18 cellular contexts compared by ENCODE assay signal in the genomic region with DNA sequence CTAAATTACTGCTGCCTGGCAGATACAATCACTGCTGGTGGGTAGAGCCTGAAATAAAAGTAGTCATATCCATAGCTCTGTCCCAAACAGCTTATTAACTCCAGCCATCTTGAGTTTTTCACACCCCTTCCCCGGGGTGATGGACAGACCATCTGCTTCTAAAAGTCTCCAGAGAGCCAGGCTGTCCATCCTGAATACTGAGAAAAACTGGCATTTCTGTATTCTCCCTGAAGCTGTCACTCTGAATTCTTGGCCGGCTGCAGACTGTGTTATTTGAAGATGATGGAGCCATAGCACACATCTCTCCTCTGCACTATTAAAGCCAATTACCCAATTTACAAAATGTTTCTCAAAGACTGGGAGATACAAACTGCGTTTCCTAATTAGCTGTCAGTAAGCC.
"Had no signal": no experiment of that assay in that cellular context is flagged by ENCODE, and none has a peak within 500 bp of the region (broad histone marks: within the 10 kb centered on the region; RNA-seq: fewer than 3 reads in every experiment).

No MANE protein-coding gene starts in this region.

- H3K4me3 ChIP-seq: SJCRH30 had no signal

- H3K9me3 ChIP-seq: SJCRH30 had no signal

- H3K27ac ChIP-seq: SJCRH30 had no signal

- H3K4me1 ChIP-seq: SJCRH30 had no signal

- H3K36me3 ChIP-seq: SJCRH30 had no signal

- ATAC-seq: SK-N-SH treated with all-trans-retinoic acid at 6 μM for 48 hours had no signal

- DNase-seq: KBM-7, MV-4-11, NCI-H1048, NCI-H1105 treated with DMSO at 0.1 percent for 48 hours, NCI-H1417 treated with DMSO at 0.1 percent for 48 hours, NCI-H146, NCI-H1694 treated with DMSO at 0.1 percent for 48 hours, NCI-H1930, NCI-H2081, NCI-H2171, NCI-H510A, NCI-H526 treated with DMSO at 0.1 percent for 48 hours, NCI-H774, RPMI8226, SHP77 treated with DMSO at 0.1 percent for 48 hours, SJCRH30, T-helper 1 cell had no signal
